In the genomic region with DNA sequence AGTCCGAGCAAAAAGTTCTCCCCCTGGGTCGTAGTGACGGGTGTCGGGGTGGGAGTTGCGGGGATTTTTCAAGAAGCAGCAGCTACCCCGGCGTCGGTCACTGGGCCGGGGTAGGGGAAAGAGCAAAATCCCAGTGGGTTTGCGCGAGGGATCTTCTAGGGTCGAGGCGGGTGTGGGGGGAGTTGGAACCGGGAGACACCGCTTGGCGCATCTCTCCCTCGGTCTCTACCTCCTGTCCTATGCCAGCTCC, we compare ENCODE assay signal across 1 cellular context.
A peak's percentile ranks its signal among the peaks of the same experiment; 100 is the strongest.
TF ChIP-seq lines count a peak whose summit lies in the region.

No MANE protein-coding gene starts in this region.

TF ChIP-seq in GM12878, 131 proteins besides CTCF, POLR2A, EP300 and RAD21:
- TF ChIP-seq, protein P1, sequence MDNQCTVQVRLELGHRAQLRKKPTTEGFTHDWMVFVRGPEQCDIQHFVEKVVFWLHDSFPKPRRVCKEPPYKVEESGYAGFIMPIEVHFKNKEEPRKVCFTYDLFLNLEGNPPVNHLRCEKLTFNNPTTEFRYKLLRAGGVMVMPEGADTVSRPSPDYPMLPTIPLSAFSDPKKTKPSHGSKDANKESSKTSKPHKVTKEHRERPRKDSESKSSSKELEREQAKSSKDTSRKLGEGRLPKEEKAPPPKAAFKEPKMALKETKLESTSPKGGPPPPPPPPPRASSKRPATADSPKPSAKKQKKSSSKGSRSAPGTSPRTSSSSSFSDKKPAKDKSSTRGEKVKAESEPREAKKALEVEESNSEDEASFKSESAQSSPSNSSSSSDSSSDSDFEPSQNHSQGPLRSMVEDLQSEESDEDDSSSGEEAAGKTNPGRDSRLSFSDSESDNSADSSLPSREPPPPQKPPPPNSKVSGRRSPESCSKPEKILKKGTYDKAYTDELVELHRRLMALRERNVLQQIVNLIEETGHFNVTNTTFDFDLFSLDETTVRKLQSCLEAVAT (IDR thresholded peaks at IDR 0.05): 0 out of 2 replicates have a peak, but pooled peaks have one; percentile 2
- TF ChIP-seq MEF2A (IDR thresholded peaks at IDR 0.05; ENCODE audit: insufficient read depth, low read depth, low read length) (no peak), ZNF384 (IDR thresholded peaks at IDR 0.05; ENCODE audit: borderline replicate concordance, low read depth, low read length) (no peak), ZNF24 (IDR thresholded peaks at IDR 0.05) (no peak), ZSCAN29 (IDR thresholded peaks at IDR 0.05) (no peak), ASH2L (IDR thresholded peaks at IDR 0.05; ENCODE audit: borderline replicate concordance, low read depth) (no peak), NRF1 (conservative IDR thresholded peaks at IDR 0.05; ENCODE audit: low read depth, low read length) (no peak), RAD51 (IDR thresholded peaks at IDR 0.05) (no peak), SMAD5 (IDR thresholded peaks at IDR 0.05; ENCODE audit: low read depth) (no peak), TAF1 (IDR thresholded peaks at IDR 0.05; ENCODE audit: borderline replicate concordance, low read depth, low read length) (no peak), PAX5 (IDR thresholded peaks at IDR 0.05; ENCODE audit: borderline replicate concordance, low read depth, low read length) (no peak), MXI1 (IDR thresholded peaks at IDR 0.05; ENCODE audit: low read depth, low read length) (no peak), SMC3 (IDR thresholded peaks at IDR 0.05; ENCODE audit: borderline replicate concordance, low read length) (no peak), PAX8 (IDR thresholded peaks at IDR 0.05) (no peak), SMAD1 (IDR thresholded peaks at IDR 0.05; ENCODE audit: low read depth, partially characterized antibody) (no peak), CREM (IDR thresholded peaks at IDR 0.05; ENCODE audit: low read depth) (no peak), RUNX3 (IDR thresholded peaks at IDR 0.05; ENCODE audit: low read length) (0 out of 2 replicates have a peak, but pooled peaks have one; percentile 0), CBX3 (IDR thresholded peaks at IDR 0.05; ENCODE audit: borderline replicate concordance, low read depth) (no peak), SMARCA5 (IDR thresholded peaks at IDR 0.05) (0 out of 2 replicates have a peak, but pooled peaks have one; percentile 7), STAT1 (conservative IDR thresholded peaks at IDR 0.05) (no peak), ZNF622 (IDR thresholded peaks at IDR 0.05) (no peak), IKZF2 (IDR thresholded peaks at IDR 0.05) (no peak), BHLHE40 (IDR thresholded peaks at IDR 0.05; ENCODE audit: borderline replicate concordance in 1 of 2, low read depth in 2 of 2, low read length in 1 of 2) (no peak), NFXL1 (IDR thresholded peaks at IDR 0.05; ENCODE audit: borderline replicate concordance) (no peak), ZNF217 (IDR thresholded peaks at IDR 0.05) (no peak), JUND (IDR thresholded peaks at IDR 0.05; ENCODE audit: low read depth, low read length) (no peak)
- TF ChIP-seq, protein P2, sequence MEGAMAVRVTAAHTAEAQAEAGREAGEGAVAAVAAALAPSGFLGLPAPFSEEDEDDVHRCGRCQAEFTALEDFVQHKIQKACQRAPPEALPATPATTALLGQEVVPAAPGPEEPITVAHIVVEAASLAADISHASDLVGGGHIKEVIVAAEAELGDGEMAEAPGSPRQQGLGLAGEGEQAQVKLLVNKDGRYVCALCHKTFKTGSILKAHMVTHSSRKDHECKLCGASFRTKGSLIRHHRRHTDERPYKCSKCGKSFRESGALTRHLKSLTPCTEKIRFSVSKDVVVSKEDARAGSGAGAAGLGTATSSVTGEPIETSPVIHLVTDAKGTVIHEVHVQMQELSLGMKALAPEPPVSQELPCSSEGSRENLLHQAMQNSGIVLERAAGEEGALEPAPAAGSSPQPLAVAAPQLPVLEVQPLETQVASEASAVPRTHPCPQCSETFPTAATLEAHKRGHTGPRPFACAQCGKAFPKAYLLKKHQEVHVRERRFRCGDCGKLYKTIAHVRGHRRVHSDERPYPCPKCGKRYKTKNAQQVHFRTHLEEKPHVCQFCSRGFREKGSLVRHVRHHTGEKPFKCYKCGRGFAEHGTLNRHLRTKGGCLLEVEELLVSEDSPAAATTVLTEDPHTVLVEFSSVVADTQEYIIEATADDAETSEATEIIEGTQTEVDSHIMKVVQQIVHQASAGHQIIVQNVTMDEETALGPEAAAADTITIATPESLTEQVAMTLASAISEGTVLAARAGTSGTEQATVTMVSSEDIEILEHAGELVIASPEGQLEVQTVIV (IDR thresholded peaks at IDR 0.05; ENCODE audit: borderline replicate concordance, partially characterized antibody): no peak
- TF ChIP-seq, protein P3, sequence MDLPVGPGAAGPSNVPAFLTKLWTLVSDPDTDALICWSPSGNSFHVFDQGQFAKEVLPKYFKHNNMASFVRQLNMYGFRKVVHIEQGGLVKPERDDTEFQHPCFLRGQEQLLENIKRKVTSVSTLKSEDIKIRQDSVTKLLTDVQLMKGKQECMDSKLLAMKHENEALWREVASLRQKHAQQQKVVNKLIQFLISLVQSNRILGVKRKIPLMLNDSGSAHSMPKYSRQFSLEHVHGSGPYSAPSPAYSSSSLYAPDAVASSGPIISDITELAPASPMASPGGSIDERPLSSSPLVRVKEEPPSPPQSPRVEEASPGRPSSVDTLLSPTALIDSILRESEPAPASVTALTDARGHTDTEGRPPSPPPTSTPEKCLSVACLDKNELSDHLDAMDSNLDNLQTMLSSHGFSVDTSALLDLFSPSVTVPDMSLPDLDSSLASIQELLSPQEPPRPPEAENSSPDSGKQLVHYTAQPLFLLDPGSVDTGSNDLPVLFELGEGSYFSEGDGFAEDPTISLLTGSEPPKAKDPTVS (IDR thresholded peaks at IDR 0.05; ENCODE audit: low read depth, low read length): no peak
- TF ChIP-seq, protein P4, sequence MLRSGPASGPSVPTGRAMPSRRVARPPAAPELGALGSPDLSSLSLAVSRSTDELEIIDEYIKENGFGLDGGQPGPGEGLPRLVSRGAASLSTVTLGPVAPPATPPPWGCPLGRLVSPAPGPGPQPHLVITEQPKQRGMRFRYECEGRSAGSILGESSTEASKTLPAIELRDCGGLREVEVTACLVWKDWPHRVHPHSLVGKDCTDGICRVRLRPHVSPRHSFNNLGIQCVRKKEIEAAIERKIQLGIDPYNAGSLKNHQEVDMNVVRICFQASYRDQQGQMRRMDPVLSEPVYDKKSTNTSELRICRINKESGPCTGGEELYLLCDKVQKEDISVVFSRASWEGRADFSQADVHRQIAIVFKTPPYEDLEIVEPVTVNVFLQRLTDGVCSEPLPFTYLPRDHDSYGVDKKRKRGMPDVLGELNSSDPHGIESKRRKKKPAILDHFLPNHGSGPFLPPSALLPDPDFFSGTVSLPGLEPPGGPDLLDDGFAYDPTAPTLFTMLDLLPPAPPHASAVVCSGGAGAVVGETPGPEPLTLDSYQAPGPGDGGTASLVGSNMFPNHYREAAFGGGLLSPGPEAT (IDR thresholded peaks at IDR 0.05; ENCODE audit: low read depth): 0 out of 2 replicates have a peak, but pooled peaks have one; percentile 15
- TF ChIP-seq, protein P5, sequence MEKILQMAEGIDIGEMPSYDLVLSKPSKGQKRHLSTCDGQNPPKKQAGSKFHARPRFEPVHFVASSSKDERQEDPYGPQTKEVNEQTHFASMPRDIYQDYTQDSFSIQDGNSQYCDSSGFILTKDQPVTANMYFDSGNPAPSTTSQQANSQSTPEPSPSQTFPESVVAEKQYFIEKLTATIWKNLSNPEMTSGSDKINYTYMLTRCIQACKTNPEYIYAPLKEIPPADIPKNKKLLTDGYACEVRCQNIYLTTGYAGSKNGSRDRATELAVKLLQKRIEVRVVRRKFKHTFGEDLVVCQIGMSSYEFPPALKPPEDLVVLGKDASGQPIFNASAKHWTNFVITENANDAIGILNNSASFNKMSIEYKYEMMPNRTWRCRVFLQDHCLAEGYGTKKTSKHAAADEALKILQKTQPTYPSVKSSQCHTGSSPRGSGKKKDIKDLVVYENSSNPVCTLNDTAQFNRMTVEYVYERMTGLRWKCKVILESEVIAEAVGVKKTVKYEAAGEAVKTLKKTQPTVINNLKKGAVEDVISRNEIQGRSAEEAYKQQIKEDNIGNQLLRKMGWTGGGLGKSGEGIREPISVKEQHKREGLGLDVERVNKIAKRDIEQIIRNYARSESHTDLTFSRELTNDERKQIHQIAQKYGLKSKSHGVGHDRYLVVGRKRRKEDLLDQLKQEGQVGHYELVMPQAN (conservative IDR thresholded peaks at IDR 0.05): no peak
TF ChIP-seq in GM12878: peak in this region for 4.
